Comparison of ENCODE assay signal across 20 cellular contexts in genomic region chrX:149114001-149114400, GRCh38.
DNase-seq lines count a peak whose midpoint lies in the region; ATAC-seq, FAIRE-seq and TF ChIP-seq lines count a peak whose summit lies in the region.
"Had no signal": no experiment of that assay in that cellular context is flagged by ENCODE, and none has a peak within 500 bp of the region (broad histone marks: within the 10 kb centered on the region; RNA-seq: fewer than 3 reads in every experiment).

No MANE protein-coding gene starts in this region.

- H3K9me3 ChIP-seq in kidney (ENCODE audit: control insufficient read depth in 1 of 2, low read length in 2 of 2) (no peaks in the 10 kb centered on the region), aorta (ENCODE audit: control insufficient read depth, low read length) (no peaks in the 10 kb centered on the region)
- H3K9me3 ChIP-seq: A549, Caco-2 had no signal

- intact Hi-C loops in kidney (cut with DNase I), result no loop called here
- intact Hi-C loops in aorta (cut with DNase I), result no loop called here

- no peaks in the 10 kb centered on the region for H3K36me3 Mint-ChIP-seq in chondrocyte (ENCODE audit: low read depth)
- H3K36me3 Mint-ChIP-seq: CD8-positive, alpha-beta T cell had no signal

- peak; percentile 79 for DNase-seq in chondrocyte (ENCODE audit: low spot score)
- DNase-seq in kidney, result peak; percentile 46
- peak in 1 of 2 donors; percentile 62 for DNase-seq in aorta
- no peak for DNase-seq in NCI-H748 treated with DMSO at 0.1 percent for 48 hours (lab: John Stamatoyannopoulos, UW)
- DNase-seq in GDM1 (lab: John Stamatoyannopoulos, UW), result no peak
- DNase-seq: Caco-2; Calu3; CD4-positive, alpha-beta T cell; CD8-positive, alpha-beta T cell; DMS79 treated with DMSO at 0.1 percent for 48 hours had no signal

- WGBS in aorta, 2 donors, result 81 to 89% methylated on average over 14 to 15 of the region's 15 CpGs

- H3K4me1 ChIP-seq in kidney (ENCODE audit: control insufficient read depth in 1 of 2, insufficient read depth in 1 of 2, low read depth in 1 of 2, low read length in 2 of 2) (no peaks in the 10 kb centered on the region), aorta (ENCODE audit: control insufficient read depth in 1 of 2, insufficient read depth in 2 of 2, low read length in 2 of 2) (no peaks in the 10 kb centered on the region)
- H3K4me1 ChIP-seq: A549; BLaER1 treated with 17β-estradiol and CSF1 and Interleukin-3, amounts not matched to agents 10 nM and 100 nM; Caco-2 had no signal

- H3K4me3 Mint-ChIP-seq in chondrocyte (ENCODE audit: unreplicated experiment), result no peak overlapping the region
- H3K4me3 Mint-ChIP-seq: B cell; CD4-positive, alpha-beta T cell; CD8-positive, alpha-beta T cell had no signal

- ATAC-seq in aorta (ENCODE audit: low FRiP score), result peak; percentile 36
- ATAC-seq: A549; CD8-positive, alpha-beta T cell; GM12878 had no signal

- no peak overlapping the region for H3K4me3 ChIP-seq in kidney (ENCODE audit: low read length in 2 of 2)
- no peak overlapping the region for H3K4me3 ChIP-seq in aorta (ENCODE audit: low read length in 2 of 2)
- H3K4me3 ChIP-seq: A549; BLaER1 treated with 17β-estradiol and CSF1 and Interleukin-3, amounts not matched to agents 10 nM and 100 nM; GM12878 had no signal

- no peaks in the 10 kb centered on the region for H3K4me1 Mint-ChIP-seq in chondrocyte (ENCODE audit: low read depth)
- H3K4me1 Mint-ChIP-seq: B cell had no signal

- H3K27me3 ChIP-seq in aorta (ENCODE audit: control insufficient read depth in 1 of 2, insufficient read depth in 2 of 2, low read length in 1 of 2), result no peaks in the 10 kb centered on the region
- H3K27me3 ChIP-seq: BLaER1 treated with 17β-estradiol and CSF1 and Interleukin-3, amounts not matched to agents 10 nM and 100 nM had no signal

- no peaks in the 10 kb centered on the region for H3K27me3 Mint-ChIP-seq in chondrocyte (ENCODE audit: low read depth)
- H3K27me3 Mint-ChIP-seq: B cell; CD4-positive, alpha-beta T cell had no signal

- H3K27ac ChIP-seq in kidney (ENCODE audit: low read depth in 2 of 2, low read length in 2 of 2), result no peak overlapping the region
- H3K27ac ChIP-seq in aorta (ENCODE audit: low read depth in 1 of 2, low read length in 2 of 2), result no peak overlapping the region
- H3K27ac ChIP-seq: 22Rv1; A549; BLaER1 treated with 17β-estradiol and CSF1 and Interleukin-3, amounts not matched to agents 10 nM and 100 nM; C4-2B had no signal

- no peak for FAIRE-seq in kidney (lab: Jason Lieb, UNC)
- FAIRE-seq: A549, D721Med, G401.6, GM12878, GM12892, GM18507 had no signal

- no peak overlapping the region for H3K27ac Mint-ChIP-seq in chondrocyte (ENCODE audit: unreplicated experiment)
- H3K27ac Mint-ChIP-seq: B cell; CD4-positive, alpha-beta T cell; CD8-positive, alpha-beta T cell had no signal

- TF ChIP-seq CTCF in chondrocyte (IDR thresholded peaks at IDR 0.05) (no peak), kidney (IDR thresholded peaks at IDR 0.05; ENCODE audit: borderline replicate concordance, extremely low read depth, insufficient read depth) (no peak)

- H3K9ac ChIP-seq in kidney (ENCODE audit: low read length in 2 of 2), result no peak overlapping the region
- H3K9ac ChIP-seq: BLaER1 treated with 17β-estradiol and CSF1 and Interleukin-3, amounts not matched to agents 10 nM and 100 nM had no signal

- H3K36me3 ChIP-seq in kidney (ENCODE audit: control insufficient read depth in 1 of 2, insufficient read depth in 2 of 2, low read length in 2 of 2) (no peaks in the 10 kb centered on the region), aorta (ENCODE audit: control insufficient read depth in 1 of 2, insufficient read depth in 2 of 2, low read length in 1 of 2) (no peaks in the 10 kb centered on the region)
- H3K36me3 ChIP-seq: BLaER1 treated with 17β-estradiol and CSF1 and Interleukin-3, amounts not matched to agents 10 nM and 100 nM had no signal

- peaks cover 40% of the 10 kb centered on the region for H3K9me3 Mint-ChIP-seq in chondrocyte (ENCODE audit: low read depth)

Comparison
In these comparisons a context has a peak if more than half of its experiments do, and no peak if none do; other contexts are left out.
1. DNase-seq: peak in chondrocyte (single experiment) and kidney (single experiment); none in NCI-H748 treated with DMSO at 0.1 percent for 48 hours (single experiment) and GDM1 (single experiment).